15 cellular contexts compared by ENCODE assay signal in the genomic region with DNA sequence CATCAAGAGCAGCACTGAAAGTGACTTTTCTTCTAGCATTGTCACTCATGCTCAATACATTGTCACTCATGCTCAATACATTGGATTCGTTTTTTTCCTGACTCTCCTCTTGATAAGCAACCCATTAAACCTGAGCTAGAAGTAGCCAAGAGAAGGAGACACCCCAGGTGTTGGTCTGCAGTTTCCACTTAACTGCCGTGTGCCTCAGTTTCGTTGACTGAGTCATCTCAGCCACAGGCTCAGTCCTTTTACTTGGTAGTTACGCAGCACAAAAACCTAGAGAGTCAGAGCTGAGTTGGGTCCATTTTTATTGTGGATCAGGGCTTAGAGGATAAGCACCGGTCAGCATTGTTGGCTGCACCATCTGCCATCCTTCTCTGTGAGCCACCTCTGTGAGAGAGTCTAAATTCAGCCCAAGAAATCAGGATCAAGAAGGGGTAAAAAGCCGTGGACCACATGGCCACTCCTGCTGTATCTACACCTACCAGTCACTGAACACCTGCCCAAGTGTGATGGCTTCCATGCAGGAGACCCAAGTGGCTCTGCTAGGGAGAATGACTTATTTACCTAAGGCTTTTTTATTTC.
"Had no signal": no experiment of that assay in that cellular context is flagged by ENCODE, and none has a peak within 500 bp of the region (broad histone marks: within the 10 kb centered on the region; RNA-seq: fewer than 3 reads in every experiment).

No MANE protein-coding gene starts in this region.

- H3K27me3 Mint-ChIP-seq: activated naive CD4-positive, alpha-beta T cell treated with anti-CD3 and anti-CD28 coated beads, Interleukin-2, amount 10 ng/mL, durations not matched to agents 7 days and 5 days; natural killer cell treated with Interleukin-12 subunit alpha and Interleukin-12 subunit beta and Interleukin-15 and Interleukin-18, amount 100 ng/mL, for 72 hours had no signal

- H3K4me3 ChIP-seq: colonic mucosa, psoas muscle, thoracic aorta, upper lobe of right lung had no signal

- DNase-seq: activated CD4-positive, alpha-beta T cell treated with anti-CD3 and anti-CD28 coated beads for 48 hours; activated naive CD4-positive, alpha-beta T cell treated with anti-CD3 and anti-CD28 coated beads, Interleukin-2, amount 10 ng/mL, durations not matched to agents 7 days and 5 days; caudate nucleus; colonic mucosa; hypothalamus; kidney glomerular epithelial cell; left ventricle myocardium superior; psoas muscle; upper lobe of right lung had no signal

- H3K9me3 ChIP-seq: colonic mucosa, psoas muscle, thoracic aorta, upper lobe of right lung had no signal

- H3K9me3 Mint-ChIP-seq: activated naive CD4-positive, alpha-beta T cell treated with anti-CD3 and anti-CD28 coated beads, Interleukin-2, amount 10 ng/mL, durations not matched to agents 7 days and 5 days; activated T-helper 2 cell treated with anti-CD3 and anti-CD28 coated beads, Interferon-gamma antibody, Interleukin-2, Interleukin-4, amounts not matched to agents 10 μg/mL and 5 μg/mL and 100 μg/mL, durations not matched to agents 14 hours and 24 hours and 36 hours; natural killer cell treated with Interleukin-12 subunit alpha and Interleukin-12 subunit beta and Interleukin-15 and Interleukin-18, amount 100 ng/mL, for 72 hours had no signal

- ATAC-seq: esophagus mucosa; left ventricle myocardium superior; natural killer cell treated with Interleukin-12 subunit alpha and Interleukin-12 subunit beta and Interleukin-15 and Interleukin-18, amount 100 ng/mL, for 72 hours; psoas muscle; sciatic nerve; upper lobe of right lung had no signal

- H3K27ac ChIP-seq: colonic mucosa, psoas muscle, thoracic aorta, upper lobe of right lung, VCaP had no signal

- H3K4me3 Mint-ChIP-seq: activated naive CD4-positive, alpha-beta T cell treated with anti-CD3 and anti-CD28 coated beads, Interleukin-2, amount 10 ng/mL, durations not matched to agents 7 days and 5 days; natural killer cell treated with Interleukin-12 subunit alpha and Interleukin-12 subunit beta and Interleukin-15 and Interleukin-18, amount 100 ng/mL, for 72 hours had no signal

- H3K27ac Mint-ChIP-seq: activated naive CD4-positive, alpha-beta T cell treated with anti-CD3 and anti-CD28 coated beads, Interleukin-2, amount 10 ng/mL, durations not matched to agents 7 days and 5 days; activated T-helper 2 cell treated with anti-CD3 and anti-CD28 coated beads, Interferon-gamma antibody, Interleukin-2, Interleukin-4, amounts not matched to agents 10 μg/mL and 5 μg/mL and 100 μg/mL, durations not matched to agents 14 hours and 24 hours and 36 hours; natural killer cell treated with Interleukin-12 subunit alpha and Interleukin-12 subunit beta and Interleukin-15 and Interleukin-18, amount 100 ng/mL, for 72 hours had no signal

- H3K27me3 ChIP-seq: colonic mucosa, upper lobe of right lung had no signal
